ENCODE assay signal across 27 cellular contexts in genomic region chr12:40569626-40570179, GRCh38.
A peak's percentile ranks its signal among the peaks of the same experiment; 100 is the strongest.
DNase-seq lines count a peak whose midpoint lies in the region; ATAC-seq and TF ChIP-seq lines count a peak whose summit lies in the region.
"Had no signal": no experiment of that assay in that cellular context is flagged by ENCODE, and none has a peak within 500 bp of the region (broad histone marks: within the 10 kb centered on the region; RNA-seq: fewer than 3 reads in every experiment).

No MANE protein-coding gene starts in this region.

- TF ChIP-seq CTCF in chondrocyte (IDR thresholded peaks at IDR 0.05) (no peak), brain microvascular endothelial cell (IDR thresholded peaks at IDR 0.05; ENCODE audit: low read depth, low read length, missing control alignments) (no peak)

- no peak overlapping the region for H3K27ac ChIP-seq in brain microvascular endothelial cell
- H3K27ac ChIP-seq: hepatocyte, thoracic aorta, vagina, WERI-Rb-1 had no signal

- in situ Hi-C loops in brain microvascular endothelial cell (cut with HindIII; ENCODE audit: low pct_ligation_motif_present, low sequenced_read_pairs): no loop called here

- no peaks in the 10 kb centered on the region for H3K36me3 Mint-ChIP-seq in chondrocyte (ENCODE audit: low read depth)
- H3K36me3 Mint-ChIP-seq: CD14-positive monocyte, naive B cell had no signal

- peak; percentile 42 for ATAC-seq in HG03565 (IDR thresholded peaks at IDR 0.05; ENCODE audit: unreplicated experiment)
- ATAC-seq in GM21786 (IDR thresholded peaks at IDR 0.05; ENCODE audit: unreplicated experiment): no peak
- no peak for ATAC-seq in GM21529 (IDR thresholded peaks at IDR 0.05; ENCODE audit: unreplicated experiment)
- ATAC-seq: left lobe of liver had no signal

- H3K4me1 Mint-ChIP-seq in chondrocyte (ENCODE audit: low read depth): peaks cover 14% of the 10 kb centered on the region
- H3K4me1 Mint-ChIP-seq: activated CD4-positive, alpha-beta T cell treated with anti-CD3 and anti-CD28 coated beads, Interleukin-2, amount 10 ng/mL, durations not matched to agents 24 days and 14 days; naive B cell had no signal

- no peaks in the 10 kb centered on the region for H3K27me3 ChIP-seq in brain microvascular endothelial cell (replicated peaks)
- H3K27me3 ChIP-seq: hepatocyte, vagina had no signal

- H3K4me3 ChIP-seq in brain microvascular endothelial cell (ENCODE audit: low read depth, low read length): no peak overlapping the region
- H3K4me3 ChIP-seq: hepatocyte, thoracic aorta, vagina had no signal

- DNase-seq in EH (ENCODE audit: low read depth): peak; percentile 42
- no peak for DNase-seq in chondrocyte (ENCODE audit: low spot score)
- peak; percentile 4 for DNase-seq in hepatic stellate cell (ENCODE audit: low spot score)
- DNase-seq in ureter (ENCODE audit: low spot score): no peak
- no peak for DNase-seq in brain microvascular endothelial cell
- DNase-seq: activated CD4-positive, alpha-beta T cell treated with anti-CD3 and anti-CD28 coated beads, Interleukin-2, amount 10 ng/mL, durations not matched to agents 24 days and 14 days; activated naive CD4-positive, alpha-beta T cell treated with Interleukin-2 at 50 U/mL for 16 hours; activated T-cell treated with anti-CD3 and anti-CD28 coated beads, Interleukin-2, amount 50 U/mL, for 48 hours; amniotic stem cell; Calu3; dermis blood vessel endothelial cell; foreskin fibroblast; naive B cell; NCI-H1092 treated with DMSO at 0.1 percent for 48 hours; NCI-H187 treated with DMSO at 0.1 percent for 48 hours; occipital lobe; small intestine; stimulated activated CD4-positive, alpha-beta T cell treated with anti-CD3 and anti-CD28 coated beads, Interleukin-1b, Interleukin-23, amount 100 ng/mL, for 48 hours; WERI-Rb-1 had no signal

- H3K9me3 Mint-ChIP-seq in chondrocyte (ENCODE audit: low read depth): peaks cover 6% of the 10 kb centered on the region

- no peaks in the 10 kb centered on the region for H3K27me3 Mint-ChIP-seq in chondrocyte (ENCODE audit: low read depth)
- H3K27me3 Mint-ChIP-seq: activated CD4-positive, alpha-beta T cell treated with anti-CD3 and anti-CD28 coated beads, Interleukin-2, amount 10 ng/mL, durations not matched to agents 24 days and 14 days; naive B cell had no signal

- peak overlapping the region; percentile 50 for H3K27ac Mint-ChIP-seq in chondrocyte (ENCODE audit: unreplicated experiment)
- H3K27ac Mint-ChIP-seq: activated CD4-positive, alpha-beta T cell treated with anti-CD3 and anti-CD28 coated beads, Interleukin-2, amount 10 ng/mL, durations not matched to agents 24 days and 14 days; CD14-positive monocyte; naive B cell had no signal

- no peaks in the 10 kb centered on the region for H3K36me3 ChIP-seq in brain microvascular endothelial cell (replicated peaks)
- H3K36me3 ChIP-seq: thoracic aorta, vagina, WERI-Rb-1 had no signal

- H3K4me3 Mint-ChIP-seq in chondrocyte (ENCODE audit: unreplicated experiment): no peak overlapping the region
- H3K4me3 Mint-ChIP-seq: activated CD4-positive, alpha-beta T cell treated with anti-CD3 and anti-CD28 coated beads, Interleukin-2, amount 10 ng/mL, durations not matched to agents 24 days and 14 days; CD14-positive monocyte; naive B cell had no signal

Comparison
In these comparisons a context has a peak if more than half of its experiments do, and no peak if none do; other contexts are left out.
1. DNase-seq: peak in EH (single experiment) and hepatic stellate cell (single experiment); none in chondrocyte (single experiment), ureter (single experiment) and brain microvascular endothelial cell (single experiment).